9 cellular contexts compared by ENCODE assay signal in genomic region chr17:44210342-44211192, GRCh38. TPM values are rescaled to one million over a fixed set of nuclear protein-coding genes. Genes with fewer than 3 reads are reported as not detected.
DNase-seq lines count a peak whose midpoint lies in the region; TF ChIP-seq lines count a peak whose summit lies in the region.
"Had no signal": no experiment of that assay in that cellular context is flagged by ENCODE, and none has a peak within 500 bp of the region (broad histone marks: within the 10 kb centered on the region; RNA-seq: fewer than 3 reads in every experiment).

No MANE protein-coding gene starts in this region.

- H3K36me3 Mint-ChIP-seq in brain (peaks cover 63% of the 10 kb centered on the region), immature natural killer cell (peaks cover 7 to 33% (median 18%) of the 10 kb centered on the region in 3 donors)

- no TSS peak for BruUV-seq in PC-9 (replicated peaks; lab: Mats Ljungman, UMichigan)

- H3K36me3 ChIP-seq in GM23248 (ENCODE audit: low read depth) (peaks cover 15% of the 10 kb centered on the region), spleen (peaks cover 0 to 96% (median 83%) of the 10 kb centered on the region in 6 donors), PC-9 (ENCODE audit: low read depth) (peaks cover 27% of the 10 kb centered on the region)

- no peaks in the 10 kb centered on the region for H3K9me2 ChIP-seq in GM23248 (ENCODE audit: insufficient read depth)
- no peaks in the 10 kb centered on the region for H3K9me2 ChIP-seq in PC-9 (ENCODE audit: insufficient read depth)

- H3K9me3 Mint-ChIP-seq in brain (no peaks in the 10 kb centered on the region), immature natural killer cell (no peaks in the 10 kb centered on the region)

- no peak for TF ChIP-seq POLR2A in spleen (IDR thresholded peaks at IDR 0.05)

- H3K4me2 ChIP-seq in GM23248 (ENCODE audit: unreplicated experiment) (peak overlapping the region; percentile 23), PC-9 (no peak overlapping the region)

- CTCF ChIA-PET in PC-9 (lab: Charles Lee): no interaction called here

- intact Hi-C loops in spleen (cut with DNase I; ENCODE audit: low total_unique reads) (no loop called here), PC-9 (cut with micrococcal nuclease; ENCODE audit: unreplicated experiment) (no loop called here)

- H3K4me1 Mint-ChIP-seq in brain: peaks cover 15% of the 10 kb centered on the region
- peaks cover 21 to 22% of the 10 kb centered on the region in 2 donors for H3K4me1 Mint-ChIP-seq in immature natural killer cell

- H3K4me3 Mint-ChIP-seq in brain (no peak overlapping the region), immature natural killer cell (peak overlapping the region in 2 of 5 donors; percentile 14 to 18)

- in situ Hi-C loops in GM23248 (cut with MboI): loop anchor here (25.0 kb wide), 2 partner anchors 327 to 427 kb away; no protein-coding TSS in a partner anchor

- POLR2A ChIA-PET in PC-9 (lab: Charles Lee; ENCODE audit: unreplicated experiment): interaction anchor here (0.6 to 0.7 kb wide), 2 partner anchors 25 to 413 kb away, joined by 3 to 7 read pairs; no protein-coding TSS in a partner anchor

- H3K4me1 ChIP-seq in GM23248 (ENCODE audit: insufficient read depth) (peaks cover 25% of the 10 kb centered on the region), spleen (peaks cover 19 to 75% (median 43%) of the 10 kb centered on the region in 6 donors), PC-9 (replicated peaks; ENCODE audit: insufficient read depth) (peaks cover 21% of the 10 kb centered on the region)

- H4K20me1 ChIP-seq in GM23248 (ENCODE audit: insufficient read depth): no peaks in the 10 kb centered on the region
- no peaks in the 10 kb centered on the region for H4K20me1 ChIP-seq in PC-9 (ENCODE audit: insufficient read depth)

- WGBS in GM23248 (ENCODE audit: low coverage in 1 of 2, low lambda C conversion rate in 2 of 2, missing lambda C conversion rate in 2 of 2), 2 experiments: 12 to 21% methylated on average over 47 to 62 of the region's 64 CpGs
- WGBS in spleen, 5 donors: 17 to 35% (median 29%) methylated on average over 34 to 64 of the region's 64 CpGs

- H3K9me3 ChIP-seq in GM23248 (ENCODE audit: low read depth) (no peaks in the 10 kb centered on the region), spleen (no peaks in the 10 kb centered on the region), PC-9 (ENCODE audit: insufficient read depth, low read depth) (no peaks in the 10 kb centered on the region)

- H3K27me3 Mint-ChIP-seq in brain (no peaks in the 10 kb centered on the region), immature natural killer cell (ENCODE audit: low read depth in 3 of 3) (peaks cover 4 to 16% (median 4%) of the 10 kb centered on the region in 3 donors)

- H3F3A ChIP-seq in GM23248 (ENCODE audit: insufficient read depth) (peaks cover 44% of the 10 kb centered on the region), PC-9 (ENCODE audit: insufficient read depth, low read depth) (peaks cover 33% of the 10 kb centered on the region)

- no peak overlapping the region for H3K4me3 ChIP-seq in GM23248
- peak overlapping the region in 5 of 8 donors; percentile 1 to 48 (median 10) for H3K4me3 ChIP-seq in spleen
- H3K4me3 ChIP-seq in PC-9: no peak overlapping the region

- H3K27ac ChIP-seq in GM23248 (peak overlapping the region; percentile 33), spleen (peak overlapping the region in 7 of 8 donors; percentile 41 to 79 (median 62)), PC-9 (no peak overlapping the region)

- DNase-seq in EH (ENCODE audit: low read depth) (peak; percentile 85), GM23248 (peak; percentile 95), NCI-H1092 treated with DMSO at 0.1 percent for 48 hours (lab: John Stamatoyannopoulos, UW) (peak; percentile 58), UCSD-AML1 (lab: John Stamatoyannopoulos, UW; ENCODE audit: unreplicated experiment) (peak; percentile 81), immature natural killer cell (peak; percentile 91 to 94 (median 92)), spleen (peak; percentile 99), PC-9 (no peak)

- H3K27ac Mint-ChIP-seq in brain (peak overlapping the region in 3 of 5 experiments; percentile 38 to 59 (median 43)), immature natural killer cell (peak overlapping the region; percentile 49 to 68 (median 60))

- H3K9ac ChIP-seq in GM23248: peak overlapping the region; percentile 54

- peaks cover 8% of the 10 kb centered on the region for H3K79me2 ChIP-seq in GM23248 (ENCODE audit: insufficient read depth)
- no peaks in the 10 kb centered on the region for H3K79me2 ChIP-seq in PC-9 (ENCODE audit: low read depth)

- H3K27me3 ChIP-seq in GM23248 (replicated peaks; ENCODE audit: insufficient read depth) (no peaks in the 10 kb centered on the region), spleen (replicated peaks in 1 of 7) (no peaks in the 10 kb centered on the region), PC-9 (ENCODE audit: insufficient read depth, low read depth) (no peaks in the 10 kb centered on the region)

- TF ChIP-seq CTCF in brain (conservative IDR thresholded peaks at IDR 0.05): peak; percentile 94 to 96
- TF ChIP-seq CTCF in spleen (IDR thresholded peaks at IDR 0.05 in 8 of 11, conservative IDR thresholded peaks at IDR 0.05 in 3 of 11): peak; percentile 98 to 100 (median 99)
- TF ChIP-seq CTCF in PC-9 (conservative IDR thresholded peaks at IDR 0.05): no peak; the same call in 1 of the 2 replicates

- H2AFZ ChIP-seq in GM23248 (no peak overlapping the region), PC-9 (no peak overlapping the region)

RNA-seq across cellular contexts. Expression of gene UBTF, which starts 8.9 kb away (rescaled TPM):
- 61.1 and 62.3 TPM in 2 replicates for total RNA-seq in GM23248 (2014; rRNA removed; shearing (Covaris generic))
- polyA plus RNA-seq in GM23248 (2016; fragmentation: Nextera tagmentation; extraction: Ambion mirVana) (48.2 and 48.4 TPM in 2 replicates), brain (ENCODE audit: insufficient read depth, low read depth, low replicate concordance) (112 TPM), immature natural killer cell (10 to 100 TPM in 2 of 3 donors, 1 to 10 TPM in 1; 7.2 to 68.8 (median 21.6) TPM), spleen (10 to 100 TPM; 43.2 to 67.0 (median 43.9) TPM)
- total RNA-seq in spleen (100 to 1,000 TPM in 3 of 7 donors, 10 to 100 TPM in 4; 77.0 to 113 (median 94.8) TPM), PC-9 (2021) (59.6 and 61.7 TPM in 2 replicates)

RNA-seq across cellular contexts. Expression of gene ATXN7L3, which starts 10.9 kb away (rescaled TPM):
- 48.2 and 60.4 TPM in 2 replicates for total RNA-seq in GM23248 (2014; rRNA removed; shearing (Covaris generic))
- polyA plus RNA-seq in GM23248 (2016; fragmentation: Nextera tagmentation; extraction: Ambion mirVana) (9.8 and 10.0 TPM in 2 replicates), brain (ENCODE audit: insufficient read depth, low read depth, low replicate concordance) (77.5 TPM), immature natural killer cell (10 to 100 TPM in 1 of 3 donors, 1 to 10 TPM in 2; 5.1 to 11.9 (median 6.8) TPM), spleen (10 to 100 TPM; 25.2 to 55.5 (median 27.2) TPM)
- total RNA-seq in spleen (10 to 100 TPM; 51.3 to 96.2 (median 68.4) TPM), PC-9 (2021) (59.3 and 87.4 TPM in 2 replicates)

RNA-seq across cellular contexts. Expression of gene TMUB2, which starts 23.8 kb away (rescaled TPM):
- total RNA-seq in GM23248 (2014; rRNA removed; shearing (Covaris generic)): 41.6 and 42.6 TPM in 2 replicates
- polyA plus RNA-seq in GM23248 (2016; fragmentation: Nextera tagmentation; extraction: Ambion mirVana) (44.6 and 45.0 TPM in 2 replicates), brain (ENCODE audit: insufficient read depth, low read depth, low replicate concordance) (63.5 TPM), immature natural killer cell (10 to 100 TPM; 20.2 to 32.8 (median 26.5) TPM), spleen (10 to 100 TPM; 26.8 to 49.4 (median 43.1) TPM)
- total RNA-seq in spleen (10 to 100 TPM; 41.9 to 59.0 (median 43.8) TPM), PC-9 (2021) (39.2 and 45.5 TPM in 2 replicates)

RNA-seq across cellular contexts. Expression of gene ASB16, which starts 40.1 kb away (rescaled TPM):
- total RNA-seq in GM23248 (2014; rRNA removed; shearing (Covaris generic)): not detected in 2 replicates
- polyA plus RNA-seq in GM23248 (2016; fragmentation: Nextera tagmentation; extraction: Ambion mirVana) (0.22 and 0.25 TPM in 2 replicates), brain (ENCODE audit: insufficient read depth, low read depth, low replicate concordance) (0.92 TPM), immature natural killer cell (under 1 TPM in 1 of 3 donors, not detected in 2; 0.27 TPM), spleen (under 1 TPM in 2 of 3 donors, not detected in 1; 0.09 to 0.16 TPM)
- total RNA-seq in spleen (under 1 TPM in 1 of 7 donors, not detected in 6; 0.57 TPM), PC-9 (2021) (not detected in 2 replicates)
- total RNA-seq: renal cortical epithelial cell had no signal

RNA-seq across cellular contexts. Expression of gene SLC4A1, which starts 57.4 kb away (rescaled TPM):
- total RNA-seq in GM23248 (2014; rRNA removed; shearing (Covaris generic)): not detected in 2 replicates
- not detected in 2 replicates for polyA plus RNA-seq in GM23248 (2016; fragmentation: Nextera tagmentation; extraction: Ambion mirVana)
- polyA plus RNA-seq in brain (ENCODE audit: insufficient read depth, low read depth, low replicate concordance): 0.34 TPM
- polyA plus RNA-seq in immature natural killer cell: under 1 TPM in 1 of 3 donors, not detected in 2; 0.23 TPM
- total RNA-seq in spleen: 100 to 1,000 TPM in 1 of 7 donors, 10 to 100 TPM in 4, 1 to 10 TPM in 2; 2.2 to 315 (median 10.5) TPM
- 10 to 100 TPM in 1 of 3 donors, under 1 TPM in 2; 0.04 to 14.7 (median 0.30) TPM for polyA plus RNA-seq in spleen
- not detected in 2 replicates for total RNA-seq in PC-9 (2021)
- total RNA-seq: renal cortical epithelial cell had no signal

Comparison
In these comparisons a context has a peak if more than half of its experiments do, and no peak if none do; other contexts are left out.
1. DNase-seq: peak in EH (single experiment), GM23248 (single experiment), NCI-H1092 treated with DMSO at 0.1 percent for 48 hours (single experiment), UCSD-AML1 (single experiment), immature natural killer cell (3 of 3) and spleen (single experiment); none in PC-9 (0 of 2).
2. H3K4me3 ChIP-seq: peak in spleen (5 of 8); none in GM23248 (single experiment) and PC-9 (single experiment).